ENCODE assay signal across 27 cellular contexts in genomic region chr2:74916394-74916793, GRCh38.
"Had no signal": no experiment of that assay in that cellular context is flagged by ENCODE, and none has a peak within 500 bp of the region (broad histone marks: within the 10 kb centered on the region; RNA-seq: fewer than 3 reads in every experiment).

No MANE protein-coding gene starts in this region.

- H3K4me3 Mint-ChIP-seq: mesothelial cell of epicardium; naive B cell; nephron; neural crest cell; stimulated activated memory B cell treated with anti-CD40 and anti-IgM and Interleukin-4, amounts not matched to agents 10 μg/mL and 1 μg/mL and 100 μg/mL, for 72 hours; stimulated activated naive CD8-positive, alpha-beta T cell treated with anti-CD3 and anti-CD28 coated beads, Interleukin-15, amount 100 ng/mL, for 72 hours had no signal

- FAIRE-seq: islet of Langerhans, kidney, pancreas, small intestine had no signal

- H3K4me1 ChIP-seq: pancreas, prostate gland had no signal

- H3K9me3 Mint-ChIP-seq: nephron; neural crest cell; stimulated activated memory B cell treated with anti-CD40 and anti-IgM and Interleukin-4, amounts not matched to agents 10 μg/mL and 1 μg/mL and 100 μg/mL, for 72 hours; stimulated activated naive CD8-positive, alpha-beta T cell treated with anti-CD3 and anti-CD28 coated beads, Interleukin-15, amount 100 ng/mL, for 72 hours had no signal

- DNase-seq: hippocampal formation; kidney; left colon; left lung; lower lobe of right lung; mesendoderm; naive B cell; nucleus accumbens; pancreas; posterior cingulate gyrus; retina; right cardiac atrium; sigmoid colon; small intestine; spleen; stimulated activated CD4-positive, alpha-beta T cell treated with anti-CD3 and anti-CD28 coated beads, Interleukin-4, amount 100 ng/mL, for 4 hours; substantia nigra; upper lobe of left lung had no signal

- H3K9me3 ChIP-seq: left lung, lower lobe of right lung, pancreas, prostate gland, sigmoid colon, spleen, upper lobe of left lung, vagina had no signal

- H3K36me3 Mint-ChIP-seq: mesothelial cell of epicardium; naive B cell; stimulated activated memory B cell treated with anti-CD40 and anti-IgM and Interleukin-4, amounts not matched to agents 10 μg/mL and 1 μg/mL and 100 μg/mL, for 72 hours had no signal

- H3K27ac ChIP-seq: left lung, lower lobe of right lung, pancreas, prostate gland, sigmoid colon, spleen, tibial nerve, upper lobe of left lung, vagina had no signal

- ATAC-seq: left colon; left lung; lower lobe of right lung; pancreas; right cardiac atrium; stimulated activated memory B cell treated with anti-CD40 and anti-IgM and Interleukin-4, amounts not matched to agents 10 μg/mL and 1 μg/mL and 100 μg/mL, for 72 hours had no signal

- H3K4me1 Mint-ChIP-seq: nephron had no signal

- H3K4me3 ChIP-seq: left lung, lower lobe of right lung, pancreas, prostate gland, sigmoid colon, spleen, tibial nerve, upper lobe of left lung, vagina had no signal

- H3K27me3 ChIP-seq: pancreas, upper lobe of left lung, vagina had no signal

- H3K27ac Mint-ChIP-seq: mesothelial cell of epicardium; naive B cell; nephron; stimulated activated memory B cell treated with anti-CD40 and anti-IgM and Interleukin-4, amounts not matched to agents 10 μg/mL and 1 μg/mL and 100 μg/mL, for 72 hours; stimulated activated naive CD8-positive, alpha-beta T cell treated with anti-CD3 and anti-CD28 coated beads, Interleukin-15, amount 100 ng/mL, for 72 hours had no signal

- H3K36me3 ChIP-seq: left lung, lower lobe of right lung, pancreas, prostate gland, sigmoid colon, spleen, tibial nerve, upper lobe of left lung, vagina had no signal
